1 cellular context compared by ENCODE assay signal in the genomic region with DNA sequence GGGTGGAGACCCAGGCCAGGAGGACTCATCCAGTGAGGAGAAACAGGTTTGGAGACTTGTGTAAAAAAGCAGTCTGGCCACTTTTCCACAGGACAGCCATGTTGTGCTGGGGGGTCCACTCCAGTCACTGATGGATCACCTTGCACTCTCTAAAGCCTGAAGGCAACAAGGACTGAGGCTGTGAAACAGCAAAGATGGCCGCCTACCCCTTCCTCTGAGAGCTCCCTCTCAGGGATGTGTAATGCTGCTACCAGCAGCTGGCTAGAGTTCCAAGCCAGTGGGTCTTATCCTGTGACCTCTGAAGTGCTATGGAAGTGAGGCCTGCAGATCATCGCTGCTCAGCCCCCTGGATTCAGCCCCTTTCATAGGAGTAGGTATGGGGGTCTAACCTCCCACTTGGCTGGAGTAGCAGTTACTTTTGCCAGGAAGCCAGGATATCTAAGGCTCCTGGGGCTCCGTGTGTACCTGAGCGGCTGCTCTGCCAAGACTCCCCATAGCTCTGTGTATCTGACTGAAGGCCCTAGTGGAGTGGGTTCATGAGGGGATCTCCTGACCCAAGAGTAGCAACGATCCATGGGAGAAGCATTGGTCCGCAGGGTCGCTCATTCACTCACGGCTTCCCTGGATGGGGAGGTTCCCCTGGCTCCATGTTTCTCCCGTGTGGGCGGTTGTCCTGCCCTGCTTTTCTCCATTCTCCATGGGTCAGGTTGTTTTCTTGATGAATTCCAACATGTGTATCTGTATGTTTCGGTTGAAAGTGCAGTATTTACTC.
TF ChIP-seq lines count a peak whose summit lies in the region.

No MANE protein-coding gene starts in this region.

TF ChIP-seq in K562, 482 proteins besides CTCF, POLR2A, EP300 and RAD21 (continued from another document):
- peak in 1 of 3 experiments; percentile 27 for TF ChIP-seq YY1 (IDR thresholded peaks at IDR 0.05; ENCODE audit: borderline replicate concordance in 1 of 3, control insufficient read depth in 1 of 3, extremely low read depth in 1 of 3, insufficient read depth in 3 of 3, insufficient read length in 1 of 3, insufficient replicate concordance in 2 of 3, low read depth in 1 of 3, low read length in 2 of 3)
- no peak for TF ChIP-seq CREBBP (IDR thresholded peaks at IDR 0.05; ENCODE audit: low read depth, low read length)
- TF ChIP-seq NR4A1 (CRISPR knock-in tag; IDR thresholded peaks at IDR 0.05), result no peak
- 0 out of 2 replicates have a peak, but pooled peaks have one; percentile 29 for TF ChIP-seq NR4A1 (tag; IDR thresholded peaks at IDR 0.05)
